18 cellular contexts compared by ENCODE assay signal in the genomic region with DNA sequence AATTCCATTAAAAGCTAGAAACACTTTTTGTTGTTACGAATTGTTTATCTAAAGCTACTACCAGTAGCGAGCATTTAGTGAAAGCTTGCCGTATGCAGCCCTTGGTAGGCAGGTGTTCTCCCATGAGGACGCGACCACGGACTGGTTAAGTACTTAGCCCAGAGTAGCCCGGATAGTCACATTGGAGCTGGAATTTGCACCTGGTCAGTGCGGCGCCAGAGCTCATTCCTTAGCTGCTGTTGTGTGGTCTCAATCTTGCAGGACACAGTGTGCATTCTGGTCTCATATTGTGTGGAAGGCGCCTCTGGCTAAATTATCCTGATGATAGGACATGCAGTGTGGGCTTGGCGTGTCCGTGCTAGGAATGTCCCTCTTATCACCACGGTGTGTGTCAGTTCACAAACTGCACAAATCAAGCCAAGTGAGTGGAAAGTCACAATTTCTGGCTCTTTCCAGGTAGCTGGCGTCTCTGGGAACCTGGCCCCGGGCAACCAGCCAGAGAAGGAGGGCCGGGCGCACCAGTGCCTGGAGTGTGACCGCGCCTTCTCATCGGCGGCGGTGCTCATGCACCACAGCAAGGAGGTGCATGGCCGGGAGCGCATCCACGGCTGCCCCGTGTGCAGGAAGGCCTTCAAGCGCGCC.
DNase-seq lines count a peak whose midpoint lies in the region; ATAC-seq and TF ChIP-seq lines count a peak whose summit lies in the region.
"Had no signal": no experiment of that assay in that cellular context is flagged by ENCODE, and none has a peak within 500 bp of the region (broad histone marks: within the 10 kb centered on the region; RNA-seq: fewer than 3 reads in every experiment).

No MANE protein-coding gene starts in this region.

- H3K36me3 ChIP-seq in prostate gland, result no peaks in the 10 kb centered on the region

- TF ChIP-seq CTCF in prostate gland (IDR thresholded peaks at IDR 0.05), result no peak

- no peaks in the 10 kb centered on the region for H3K27me3 ChIP-seq in prostate gland (replicated peaks; ENCODE audit: insufficient read depth)
- H3K27me3 ChIP-seq: heart right ventricle had no signal

- WGBS in prostate gland, result 87% methylated on average over 28 of the region's 28 CpGs

- H3K27ac ChIP-seq in prostate gland, result no peak overlapping the region
- H3K27ac ChIP-seq: coronary artery, heart right ventricle, KMS-11, SK-N-MC, skin epidermis had no signal

- H3K4me3 ChIP-seq in prostate gland, result no peak overlapping the region
- H3K4me3 ChIP-seq: coronary artery, GM23338, heart right ventricle, SK-N-MC, skin epidermis had no signal

- DNase-seq in DMS153 treated with DMSO at 0.1 percent for 48 hours (lab: John Stamatoyannopoulos, UW; ENCODE audit: unreplicated experiment), result peak; percentile 65
- peak; percentile 72 for DNase-seq in NCI-H2029 (lab: John Stamatoyannopoulos, UW)
- peak; percentile 71 for DNase-seq in iPS-NIHi11 (ENCODE audit: low spot score)
- peak; percentile 46 for DNase-seq in prostate gland (ENCODE audit: low spot score)
- DNase-seq in NCI-H128 (lab: John Stamatoyannopoulos, UW; ENCODE audit: unreplicated experiment), result no peak
- DNase-seq: activated CD4-positive, CD25-positive, alpha-beta regulatory T cell treated with anti-CD3 and anti-CD28 coated beads, Interleukin-2, amount 50 U/mL, for 72 hours; CD4-positive, alpha-beta memory T cell; EL; heart right ventricle; immature natural killer cell; stimulated activated CD4-positive, alpha-beta T cell treated with anti-CD3 and anti-CD28 coated beads, Interleukin-4, amount 100 ng/mL, for 1 hour had no signal

- intact Hi-C loops in prostate gland (cut with DNase I), result no loop called here

- ATAC-seq in GM18498 (IDR thresholded peaks at IDR 0.05; ENCODE audit: unreplicated experiment) (no peak), SK-N-SH treated with all-trans-retinoic acid at 6 μM for 48 hours (no peak)
- ATAC-seq: GM23338, heart right ventricle had no signal

- H3K4me1 ChIP-seq in prostate gland (replicated peaks), result peaks cover 18% of the 10 kb centered on the region

- no peaks in the 10 kb centered on the region for H3K9me3 ChIP-seq in prostate gland
- H3K9me3 ChIP-seq: heart right ventricle had no signal

- TF ChIP-seq POLR2A in prostate gland (IDR thresholded peaks at IDR 0.05), result no peak

TF ChIP-seq in SK-N-SH treated with all-trans-retinoic acid at 6 μM for 48 hours, 23 proteins besides CTCF, POLR2A, EP300 and RAD21:
- TF ChIP-seq, protein P1, sequence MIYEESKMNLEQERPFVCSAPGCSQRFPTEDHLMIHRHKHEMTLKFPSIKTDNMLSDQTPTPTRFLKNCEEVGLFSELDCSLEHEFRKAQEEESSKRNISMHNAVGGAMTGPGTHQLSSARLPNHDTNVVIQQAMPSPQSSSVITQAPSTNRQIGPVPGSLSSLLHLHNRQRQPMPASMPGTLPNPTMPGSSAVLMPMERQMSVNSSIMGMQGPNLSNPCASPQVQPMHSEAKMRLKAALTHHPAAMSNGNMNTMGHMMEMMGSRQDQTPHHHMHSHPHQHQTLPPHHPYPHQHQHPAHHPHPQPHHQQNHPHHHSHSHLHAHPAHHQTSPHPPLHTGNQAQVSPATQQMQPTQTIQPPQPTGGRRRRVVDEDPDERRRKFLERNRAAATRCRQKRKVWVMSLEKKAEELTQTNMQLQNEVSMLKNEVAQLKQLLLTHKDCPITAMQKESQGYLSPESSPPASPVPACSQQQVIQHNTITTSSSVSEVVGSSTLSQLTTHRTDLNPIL (CRISPR knock-in tag; IDR thresholded peaks at IDR 0.05; ENCODE audit: low read depth), result no peak
- TF ChIP-seq CSDC2 (CRISPR knock-in tag; IDR thresholded peaks at IDR 0.05), result no peak
- no peak for TF ChIP-seq GLIS3 (CRISPR knock-in tag; IDR thresholded peaks at IDR 0.05)
- TF ChIP-seq ARNTL (CRISPR knock-in tag; IDR thresholded peaks at IDR 0.05; ENCODE audit: borderline replicate concordance, low read depth), result no peak
- TF ChIP-seq, protein P2, sequence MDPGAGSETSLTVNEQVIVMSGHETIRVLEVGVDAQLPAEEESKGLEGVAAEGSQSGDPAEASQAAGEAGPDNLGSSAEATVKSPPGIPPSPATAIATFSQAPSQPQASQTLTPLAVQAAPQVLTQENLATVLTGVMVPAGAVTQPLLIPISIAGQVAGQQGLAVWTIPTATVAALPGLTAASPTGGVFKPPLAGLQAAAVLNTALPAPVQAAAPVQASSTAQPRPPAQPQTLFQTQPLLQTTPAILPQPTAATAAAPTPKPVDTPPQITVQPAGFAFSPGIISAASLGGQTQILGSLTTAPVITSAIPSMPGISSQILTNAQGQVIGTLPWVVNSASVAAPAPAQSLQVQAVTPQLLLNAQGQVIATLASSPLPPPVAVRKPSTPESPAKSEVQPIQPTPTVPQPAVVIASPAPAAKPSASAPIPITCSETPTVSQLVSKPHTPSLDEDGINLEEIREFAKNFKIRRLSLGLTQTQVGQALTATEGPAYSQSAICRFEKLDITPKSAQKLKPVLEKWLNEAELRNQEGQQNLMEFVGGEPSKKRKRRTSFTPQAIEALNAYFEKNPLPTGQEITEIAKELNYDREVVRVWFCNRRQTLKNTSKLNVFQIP (CRISPR knock-in tag; IDR thresholded peaks at IDR 0.05; ENCODE audit: borderline replicate concordance, low read depth), result no peak
- no peak for TF ChIP-seq PPARA (CRISPR knock-in tag; IDR thresholded peaks at IDR 0.05; ENCODE audit: borderline replicate concordance)
- TF ChIP-seq TOX (CRISPR knock-in tag; IDR thresholded peaks at IDR 0.05; ENCODE audit: borderline replicate concordance), result no peak
- TF ChIP-seq ZC3H10 (CRISPR knock-in tag; IDR thresholded peaks at IDR 0.05), result no peak
- no peak for TF ChIP-seq TCF4 (CRISPR knock-in tag; IDR thresholded peaks at IDR 0.05; ENCODE audit: borderline replicate concordance)
- TF ChIP-seq ZNF70 (CRISPR knock-in tag; IDR thresholded peaks at IDR 0.05), result no peak
- no peak for TF ChIP-seq SNAI2 (CRISPR knock-in tag; IDR thresholded peaks at IDR 0.05)
- no peak for TF ChIP-seq ISL1 (CRISPR knock-in tag; IDR thresholded peaks at IDR 0.05)
- no peak for TF ChIP-seq OSR1 (CRISPR knock-in tag; IDR thresholded peaks at IDR 0.05)
- no peak for TF ChIP-seq BACH2 (CRISPR knock-in tag; IDR thresholded peaks at IDR 0.05; ENCODE audit: borderline replicate concordance)
- TF ChIP-seq ZNF8 (CRISPR knock-in tag; IDR thresholded peaks at IDR 0.05), result no peak
